Comparison of ENCODE assay signal across 1 cellular context in genomic region chr12:47234576-47235141, GRCh38.
TF ChIP-seq lines count a peak whose summit lies in the region.

No MANE protein-coding gene starts in this region.

TF ChIP-seq in WTC11, 78 proteins besides CTCF, POLR2A, EP300 and RAD21 (continued from another document):
- TF ChIP-seq ZNF512 (CRISPR knock-in tag; IDR thresholded peaks at IDR 0.05; ENCODE audit: borderline replicate concordance) (no peak), GRHL2 (CRISPR knock-in tag; IDR thresholded peaks at IDR 0.05; ENCODE audit: insufficient replicate concordance, severe bottlenecking) (no peak), PRRX2 (CRISPR knock-in tag; IDR thresholded peaks at IDR 0.05) (no peak), ZNF416 (CRISPR knock-in tag; IDR thresholded peaks at IDR 0.05) (no peak), ZNF317 (CRISPR knock-in tag; IDR thresholded peaks at IDR 0.05; ENCODE audit: borderline replicate concordance, low read depth) (no peak), TCF7 (CRISPR knock-in tag; IDR thresholded peaks at IDR 0.05; ENCODE audit: low read depth) (no peak), MAX (CRISPR knock-in tag; IDR thresholded peaks at IDR 0.05) (no peak), ZNF396 (CRISPR knock-in tag; IDR thresholded peaks at IDR 0.05; ENCODE audit: borderline replicate concordance) (no peak)
- TF ChIP-seq, protein P1, sequence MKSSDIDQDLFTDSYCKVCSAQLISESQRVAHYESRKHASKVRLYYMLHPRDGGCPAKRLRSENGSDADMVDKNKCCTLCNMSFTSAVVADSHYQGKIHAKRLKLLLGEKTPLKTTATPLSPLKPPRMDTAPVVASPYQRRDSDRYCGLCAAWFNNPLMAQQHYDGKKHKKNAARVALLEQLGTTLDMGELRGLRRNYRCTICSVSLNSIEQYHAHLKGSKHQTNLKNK (CRISPR knock-in tag; IDR thresholded peaks at IDR 0.05): no peak
